In the genomic region with DNA sequence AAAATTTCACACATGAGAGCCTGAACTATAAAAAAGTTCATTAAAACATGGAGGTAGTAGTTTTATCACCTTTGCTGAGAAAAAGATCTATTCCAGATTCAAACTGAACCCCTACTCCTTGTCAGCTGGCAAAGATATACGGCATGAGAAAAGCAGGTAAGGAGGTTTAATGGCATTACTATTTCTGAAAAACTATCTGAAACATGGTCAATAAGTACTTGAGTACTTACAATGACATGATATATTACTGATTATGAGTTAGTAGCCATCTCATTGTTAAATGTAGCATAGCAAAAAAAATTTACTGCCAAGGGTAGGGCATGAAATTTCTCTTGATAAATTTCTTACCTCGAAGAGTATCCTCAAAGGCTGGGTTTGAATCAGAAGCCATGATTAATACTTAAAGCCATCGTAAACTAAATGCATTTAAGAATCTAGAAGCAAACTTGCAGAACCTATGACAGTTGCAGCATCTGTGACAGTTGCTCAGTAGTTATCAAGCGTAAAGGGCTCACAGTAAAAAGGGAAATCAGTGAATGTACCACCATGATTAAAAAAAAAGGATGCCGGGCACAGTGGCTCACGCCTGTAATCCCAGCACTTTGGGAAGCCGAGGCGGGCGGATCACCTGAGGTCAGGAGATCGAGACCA, we compare ENCODE assay signal across 8 cellular contexts. TPM values are rescaled to one million over a fixed set of nuclear protein-coding genes. Genes with fewer than 3 reads are reported as not detected.
A peak's percentile ranks its signal among the peaks of the same experiment; 100 is the strongest.
DNase-seq lines count a peak whose midpoint lies in the region; ATAC-seq and TF ChIP-seq lines count a peak whose summit lies in the region.

No MANE protein-coding gene starts in this region.

- H3K9me3 ChIP-seq in right atrium auricular region (no peaks in the 10 kb centered on the region), stomach smooth muscle (ENCODE audit: control insufficient read depth in 2 of 2, low read length in 2 of 2) (no peaks in the 10 kb centered on the region)

- H3K4me1 Mint-ChIP-seq in WTC11: peaks cover 11% of the 10 kb centered on the region

- CTCF ChIA-PET in WTC11 (lab: Charles Lee): interaction anchor here (0.6 to 1.5 kb wide), 5 partner anchors 9 to 923 kb away, joined by 3 to 5 read pairs (median 4); a partner anchor contains a TSS

- H3K27me3 Mint-ChIP-seq in WTC11 (ENCODE audit: low read depth): no peaks in the 10 kb centered on the region

- no peak overlapping the region for H3K9ac ChIP-seq in stomach smooth muscle (ENCODE audit: low read length in 2 of 2)

- POLR2A ChIA-PET in WTC11 (lab: Charles Lee): interaction anchor here (0.6 to 0.7 kb wide), 2 partner anchors 95 to 123 kb away, joined by 4 to 5 read pairs; no protein-coding TSS in a partner anchor

- H3K36me3 Mint-ChIP-seq in WTC11: peaks cover 16% of the 10 kb centered on the region

- intact Hi-C loops in left colon (cut with DNase I, micrococcal nuclease): no loop called here

- DNase-seq in NCI-H2171 treated with DMSO at 0.1 percent for 48 hours (lab: John Stamatoyannopoulos, UW) (peak; percentile 12), NCI-H2171 (lab: John Stamatoyannopoulos, UW) (no peak), WTC11 (ENCODE audit: low spot score) (no peak), right atrium auricular region (ENCODE audit: low spot score) (no peak), left colon (no peak), medulla oblongata (ENCODE audit: extremely low spot score) (no peak)

- H3K4me1 ChIP-seq in right atrium auricular region (peaks cover 0 to 13% of the 10 kb centered on the region in 2 donors), stomach smooth muscle (ENCODE audit: control insufficient read depth, insufficient read depth, low read length) (no peaks in the 10 kb centered on the region)

- H3K36me3 ChIP-seq in right atrium auricular region (peaks cover 28% of the 10 kb centered on the region), stomach smooth muscle (ENCODE audit: control insufficient read depth in 2 of 2, insufficient read depth in 2 of 2, low read length in 2 of 2) (peaks cover 0 to 7% of the 10 kb centered on the region in 2 donors)

- H3K4me3 Mint-ChIP-seq in WTC11: peak overlapping the region; percentile 75

- H3K27ac Mint-ChIP-seq in WTC11: no peak overlapping the region

- H3K27me3 ChIP-seq in right atrium auricular region (no peaks in the 10 kb centered on the region), stomach smooth muscle (ENCODE audit: control insufficient read depth in 1 of 2, insufficient read depth in 2 of 2, low read length in 2 of 2) (no peaks in the 10 kb centered on the region)

- peak overlapping the region; percentile 27 to 44 for H3K4me3 ChIP-seq in right atrium auricular region
- H3K4me3 ChIP-seq in stomach smooth muscle (ENCODE audit: low read length in 2 of 2): peak overlapping the region; percentile 18 to 62

- ATAC-seq in WTC11: peak; percentile 52
- ATAC-seq in GM21717 (IDR thresholded peaks at IDR 0.05; ENCODE audit: unreplicated experiment): no peak
- ATAC-seq in left colon: no peak

- TF ChIP-seq CTCF in WTC11 (IDR thresholded peaks at IDR 0.05) (no peak), right atrium auricular region (IDR thresholded peaks at IDR 0.05) (no peak)

- H3K9me3 Mint-ChIP-seq in WTC11: no peaks in the 10 kb centered on the region

- H3K27ac ChIP-seq in right atrium auricular region: no peak overlapping the region
- H3K27ac ChIP-seq in stomach smooth muscle (ENCODE audit: low read length): no peak overlapping the region

TF ChIP-seq in WTC11, 78 proteins besides CTCF, POLR2A, EP300 and RAD21:
- TF ChIP-seq GRHL2 (CRISPR knock-in tag; IDR thresholded peaks at IDR 0.05; ENCODE audit: insufficient replicate concordance, severe bottlenecking): no peak
- TF ChIP-seq, protein P1, sequence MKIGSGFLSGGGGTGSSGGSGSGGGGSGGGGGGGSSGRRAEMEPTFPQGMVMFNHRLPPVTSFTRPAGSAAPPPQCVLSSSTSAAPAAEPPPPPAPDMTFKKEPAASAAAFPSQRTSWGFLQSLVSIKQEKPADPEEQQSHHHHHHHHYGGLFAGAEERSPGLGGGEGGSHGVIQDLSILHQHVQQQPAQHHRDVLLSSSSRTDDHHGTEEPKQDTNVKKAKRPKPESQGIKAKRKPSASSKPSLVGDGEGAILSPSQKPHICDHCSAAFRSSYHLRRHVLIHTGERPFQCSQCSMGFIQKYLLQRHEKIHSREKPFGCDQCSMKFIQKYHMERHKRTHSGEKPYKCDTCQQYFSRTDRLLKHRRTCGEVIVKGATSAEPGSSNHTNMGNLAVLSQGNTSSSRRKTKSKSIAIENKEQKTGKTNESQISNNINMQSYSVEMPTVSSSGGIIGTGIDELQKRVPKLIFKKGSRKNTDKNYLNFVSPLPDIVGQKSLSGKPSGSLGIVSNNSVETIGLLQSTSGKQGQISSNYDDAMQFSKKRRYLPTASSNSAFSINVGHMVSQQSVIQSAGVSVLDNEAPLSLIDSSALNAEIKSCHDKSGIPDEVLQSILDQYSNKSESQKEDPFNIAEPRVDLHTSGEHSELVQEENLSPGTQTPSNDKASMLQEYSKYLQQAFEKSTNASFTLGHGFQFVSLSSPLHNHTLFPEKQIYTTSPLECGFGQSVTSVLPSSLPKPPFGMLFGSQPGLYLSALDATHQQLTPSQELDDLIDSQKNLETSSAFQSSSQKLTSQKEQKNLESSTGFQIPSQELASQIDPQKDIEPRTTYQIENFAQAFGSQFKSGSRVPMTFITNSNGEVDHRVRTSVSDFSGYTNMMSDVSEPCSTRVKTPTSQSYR (CRISPR knock-in tag; IDR thresholded peaks at IDR 0.05): no peak
- TF ChIP-seq, protein P2, sequence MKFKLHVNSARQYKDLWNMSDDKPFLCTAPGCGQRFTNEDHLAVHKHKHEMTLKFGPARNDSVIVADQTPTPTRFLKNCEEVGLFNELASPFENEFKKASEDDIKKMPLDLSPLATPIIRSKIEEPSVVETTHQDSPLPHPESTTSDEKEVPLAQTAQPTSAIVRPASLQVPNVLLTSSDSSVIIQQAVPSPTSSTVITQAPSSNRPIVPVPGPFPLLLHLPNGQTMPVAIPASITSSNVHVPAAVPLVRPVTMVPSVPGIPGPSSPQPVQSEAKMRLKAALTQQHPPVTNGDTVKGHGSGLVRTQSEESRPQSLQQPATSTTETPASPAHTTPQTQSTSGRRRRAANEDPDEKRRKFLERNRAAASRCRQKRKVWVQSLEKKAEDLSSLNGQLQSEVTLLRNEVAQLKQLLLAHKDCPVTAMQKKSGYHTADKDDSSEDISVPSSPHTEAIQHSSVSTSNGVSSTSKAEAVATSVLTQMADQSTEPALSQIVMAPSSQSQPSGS (CRISPR knock-in tag; IDR thresholded peaks at IDR 0.05; ENCODE audit: borderline replicate concordance, low read depth): no peak
- TF ChIP-seq ZNF121 (CRISPR knock-in tag; IDR thresholded peaks at IDR 0.05): no peak
- TF ChIP-seq TCF7 (CRISPR knock-in tag; IDR thresholded peaks at IDR 0.05; ENCODE audit: low read depth): no peak
- no peak for TF ChIP-seq GTF2I (CRISPR knock-in tag; conservative IDR thresholded peaks at IDR 0.05)
TF ChIP-seq in WTC11: peak in this region for 0.

RNA-seq across cellular contexts. Expression of a gene that starts 8.7 kb away (rescaled TPM):
- 8.6 to 9.3 TPM (median 8.9 TPM) in 3 replicates for total RNA-seq in WTC11 (2021)
- 10 to 100 TPM; 10.2 to 11.8 TPM for total RNA-seq in right atrium auricular region
- 10 to 100 TPM; 39.3 to 48.3 TPM for total RNA-seq in left colon

RNA-seq across cellular contexts. Expression of a gene that starts 50.9 kb away (rescaled TPM):
- total RNA-seq in WTC11 (2021) (3.5 to 4.5 TPM (median 4.0 TPM) in 3 replicates), right atrium auricular region (10 to 100 TPM; 18.7 to 30.1 TPM), left colon (1 to 10 TPM; 2.2 to 4.3 TPM)
